Comparison of ENCODE assay signal across 9 cellular contexts in the genomic region with DNA sequence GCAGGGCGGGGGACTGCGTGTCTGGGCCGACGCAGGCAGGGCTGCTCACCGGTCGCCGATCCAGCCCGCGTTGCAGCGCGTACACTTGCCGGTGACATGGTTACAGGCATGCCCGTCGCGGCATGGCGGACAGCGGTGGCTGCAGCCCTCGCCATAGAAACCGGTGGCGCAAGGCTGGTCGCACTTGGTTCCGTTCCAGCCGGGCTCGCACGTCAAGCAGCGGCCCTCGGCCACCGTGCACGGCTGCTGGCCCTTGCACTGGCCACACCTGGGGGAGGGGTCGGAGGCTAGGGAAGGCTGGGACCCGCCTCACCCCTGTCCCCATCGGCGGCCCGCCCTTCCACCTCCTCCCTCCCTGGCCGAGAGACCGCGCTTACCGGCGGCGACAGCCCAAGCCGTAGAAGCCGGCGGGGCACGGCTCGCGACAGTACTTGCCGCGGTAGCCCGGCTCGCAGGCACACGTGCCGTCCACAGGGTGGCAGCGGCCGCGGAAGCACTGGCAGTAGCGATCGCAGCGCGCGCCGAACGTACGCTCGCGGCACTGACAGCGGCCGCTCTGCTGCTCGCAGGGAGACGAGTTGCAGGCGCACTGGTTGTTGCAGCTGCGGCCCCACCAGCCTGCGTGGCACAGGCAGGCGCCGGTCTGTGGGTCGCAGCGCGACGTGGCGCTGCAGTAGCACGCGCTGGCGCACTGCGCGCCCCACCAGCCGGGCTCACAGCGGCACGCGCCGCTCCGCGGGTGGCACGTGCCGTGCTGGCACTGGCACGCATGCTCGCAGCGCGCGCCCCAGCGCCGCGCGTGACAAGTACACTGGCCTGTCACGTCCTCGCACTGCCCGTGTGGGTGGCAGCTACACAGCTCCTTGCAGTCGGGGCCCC. TPM values are rescaled to one million over a fixed set of nuclear protein-coding genes. Genes with fewer than 3 reads are reported as not detected.
A peak's percentile ranks its signal among the peaks of the same experiment; 100 is the strongest.
DNase-seq lines count a peak whose midpoint lies in the region; ATAC-seq and TF ChIP-seq lines count a peak whose summit lies in the region.
"Had no signal": no experiment of that assay in that cellular context is flagged by ENCODE, and none has a peak within 500 bp of the region (broad histone marks: within the 10 kb centered on the region; RNA-seq: fewer than 3 reads in every experiment).

No MANE protein-coding gene starts in this region.

- peak overlapping the region; percentile 55 for H3K4me3 ChIP-seq in left ventricle myocardium inferior
- H3K4me3 ChIP-seq in skin epidermis = peak overlapping the region; percentile 16 to 31 (median 20)
- H3K4me3 ChIP-seq: ovary had no signal

- intact Hi-C loops in left ventricle myocardium inferior (cut with micrococcal nuclease) = no loop called here

- DNase-seq in DMS53 treated with DMSO at 0.1 percent for 48 hours (lab: John Stamatoyannopoulos, UW; ENCODE audit: unreplicated experiment) = peak; percentile 13
- DNase-seq in NCI-H2171 treated with DMSO at 0.1 percent for 48 hours (lab: John Stamatoyannopoulos, UW) = peak; percentile 60
- peak; percentile 86 for DNase-seq in activated effector memory CD4-positive, alpha-beta T cell treated with anti-CD3 and anti-CD28 coated beads, Interleukin-2, amount 50 U/mL, for 16 hours
- peak; percentile 36 for DNase-seq in left ventricle myocardium inferior
- DNase-seq in HEK293T (ENCODE audit: extremely low spot score) = no peak
- DNase-seq in GM19240 (ENCODE audit: insufficient read length, low spot score) = no peak

- H3K27me3 ChIP-seq in left ventricle myocardium inferior (ENCODE audit: low read depth) = peaks cover 37% of the 10 kb centered on the region
- H3K27me3 ChIP-seq: ovary had no signal

- H3K4me1 ChIP-seq in left ventricle myocardium inferior = peaks cover 45% of the 10 kb centered on the region

- H3K9me3 ChIP-seq in left ventricle myocardium inferior (replicated peaks) = no peaks in the 10 kb centered on the region
- H3K9me3 ChIP-seq: ovary had no signal

- peak; percentile 49 for TF ChIP-seq CTCF in left ventricle myocardium inferior (IDR thresholded peaks at IDR 0.05; ENCODE audit: borderline replicate concordance)

- peaks cover 14% of the 10 kb centered on the region for H3K36me3 ChIP-seq in left ventricle myocardium inferior
- H3K36me3 ChIP-seq: ovary had no signal

- CTCF ChIA-PET in HEK293T (lab: Yijun Ruan, JAX) = no interaction called here

- POLR2A ChIA-PET in HEK293T (lab: Yijun Ruan, JAX) = no interaction called here

- no peak overlapping the region for H3K27ac ChIP-seq in left ventricle myocardium inferior (replicated peaks)
- peak overlapping the region in 2 of 21 experiments; percentile 16 to 33 for H3K27ac ChIP-seq in skin epidermis
- H3K27ac ChIP-seq: ovary had no signal

- ATAC-seq in HG02623 (IDR thresholded peaks at IDR 0.05; ENCODE audit: unreplicated experiment) = no peak

TF ChIP-seq in HEK293T, 16 proteins besides CTCF, POLR2A, EP300 and RAD21:
- no peak for TF ChIP-seq CTBP1 (IDR thresholded peaks at IDR 0.05; ENCODE audit: borderline replicate concordance)
- TF ChIP-seq LEF1 (IDR thresholded peaks at IDR 0.05; ENCODE audit: borderline replicate concordance) = no peak
- TF ChIP-seq ARNT (IDR thresholded peaks at IDR 0.05) = no peak
- TF ChIP-seq FOXK2 (IDR thresholded peaks at IDR 0.05) = no peak
- TF ChIP-seq NFRKB (IDR thresholded peaks at IDR 0.05) = no peak
- no peak for TF ChIP-seq ZNF384 (IDR thresholded peaks at IDR 0.05)
- TF ChIP-seq ELF4 (IDR thresholded peaks at IDR 0.05) = no peak
- TF ChIP-seq L3MBTL2 (conservative IDR thresholded peaks at IDR 0.05) = no peak
- no peak for TF ChIP-seq SUZ12 (IDR thresholded peaks at IDR 0.05)
- TF ChIP-seq TARDBP (IDR thresholded peaks at IDR 0.05) = no peak
- TF ChIP-seq SP1 (IDR thresholded peaks at IDR 0.05) = no peak
- no peak for TF ChIP-seq BHLHE40 (IDR thresholded peaks at IDR 0.05; ENCODE audit: borderline replicate concordance)
- no peak for TF ChIP-seq HDGF (IDR thresholded peaks at IDR 0.05; ENCODE audit: borderline replicate concordance)
- no peak for TF ChIP-seq FOXM1 (IDR thresholded peaks at IDR 0.05; ENCODE audit: borderline replicate concordance)
- TF ChIP-seq FOXA1 (IDR thresholded peaks at IDR 0.05) = no peak
- TF ChIP-seq, protein P1, sequence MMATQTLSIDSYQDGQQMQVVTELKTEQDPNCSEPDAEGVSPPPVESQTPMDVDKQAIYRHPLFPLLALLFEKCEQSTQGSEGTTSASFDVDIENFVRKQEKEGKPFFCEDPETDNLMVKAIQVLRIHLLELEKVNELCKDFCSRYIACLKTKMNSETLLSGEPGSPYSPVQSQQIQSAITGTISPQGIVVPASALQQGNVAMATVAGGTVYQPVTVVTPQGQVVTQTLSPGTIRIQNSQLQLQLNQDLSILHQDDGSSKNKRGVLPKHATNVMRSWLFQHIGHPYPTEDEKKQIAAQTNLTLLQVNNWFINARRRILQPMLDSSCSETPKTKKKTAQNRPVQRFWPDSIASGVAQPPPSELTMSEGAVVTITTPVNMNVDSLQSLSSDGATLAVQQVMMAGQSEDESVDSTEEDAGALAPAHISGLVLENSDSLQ (IDR thresholded peaks at IDR 0.05) = no peak

RNA-seq across cellular contexts. Expression of a gene that starts 6.7 kb away (rescaled TPM):
- 3.1 TPM for total RNA-seq in left ventricle myocardium inferior

RNA-seq across cellular contexts. Expression of a gene that starts 36.9 kb away (rescaled TPM):
- 5.0 TPM for total RNA-seq in left ventricle myocardium inferior

Comparison
In these comparisons a context has a peak if more than half of its experiments do, and no peak if none do; other contexts are left out.
1. DNase-seq: peak in DMS53 treated with DMSO at 0.1 percent for 48 hours (single experiment), NCI-H2171 treated with DMSO at 0.1 percent for 48 hours (single experiment), activated effector memory CD4-positive, alpha-beta T cell treated with anti-CD3 and anti-CD28 coated beads, Interleukin-2, amount 50 U/mL, for 16 hours (single experiment) and left ventricle myocardium inferior (single experiment); none in HEK293T (single experiment) and GM19240 (single experiment).